20 cellular contexts compared by ENCODE assay signal in genomic region chr5:125446986-125447385, GRCh38.
DNase-seq lines count a peak whose midpoint lies in the region; ATAC-seq and TF ChIP-seq lines count a peak whose summit lies in the region.
"Had no signal": no experiment of that assay in that cellular context is flagged by ENCODE, and none has a peak within 500 bp of the region (broad histone marks: within the 10 kb centered on the region; RNA-seq: fewer than 3 reads in every experiment).

No MANE protein-coding gene starts in this region.

- H3K4me3 ChIP-seq in astrocyte of the cerebellum (ENCODE audit: low read depth, low read length) (no peak overlapping the region), fibroblast of mammary gland (ENCODE audit: control insufficient read depth, low read depth, low read length) (no peak overlapping the region), psoas muscle (no peak overlapping the region)
- H3K4me3 ChIP-seq: dorsolateral prefrontal cortex, esophagus muscularis mucosa, GM12878, upper lobe of right lung had no signal

- 84 to 91% (median 89%) methylated on average over 3 of the region's 3 CpGs for WGBS in psoas muscle, 3 donors

- no peak overlapping the region for H3K27ac ChIP-seq in psoas muscle
- H3K27ac ChIP-seq: C4-2B, dorsolateral prefrontal cortex, esophagus muscularis mucosa, upper lobe of right lung had no signal

- TF ChIP-seq CTCF in astrocyte of the cerebellum (IDR thresholded peaks at IDR 0.05; ENCODE audit: low read depth, low read length, missing control alignments) = no peak
- no peak for TF ChIP-seq CTCF in fibroblast of mammary gland (conservative IDR thresholded peaks at IDR 0.05; ENCODE audit: control insufficient read depth, insufficient read depth, low read depth, low read length)
- TF ChIP-seq CTCF in psoas muscle (IDR thresholded peaks at IDR 0.05) = no peak

- intact Hi-C loops in psoas muscle (cut with DNase I) = no loop called here

- no peaks in the 10 kb centered on the region for H3K27me3 ChIP-seq in psoas muscle (ENCODE audit: insufficient read depth in 3 of 3, low read length in 2 of 3)
- H3K27me3 ChIP-seq: dorsolateral prefrontal cortex, esophagus muscularis mucosa, upper lobe of right lung had no signal

- in situ Hi-C loops in astrocyte of the cerebellum (cut with HindIII; ENCODE audit: low sequenced_read_pairs) = no loop called here

- H3K4me1 ChIP-seq in psoas muscle = no peaks in the 10 kb centered on the region
- H3K4me1 ChIP-seq: esophagus muscularis mucosa, upper lobe of right lung had no signal

- no peaks in the 10 kb centered on the region for H3K9me3 ChIP-seq in psoas muscle
- H3K9me3 ChIP-seq: upper lobe of right lung had no signal

- no peak for ATAC-seq in psoas muscle
- ATAC-seq: GM12878, HepG2, sciatic nerve, upper lobe of right lung had no signal

- DNase-seq in SIG-M5 treated with dmso at 0.1 percent for 504 hours (lab: John Stamatoyannopoulos, UW; ENCODE audit: unreplicated experiment) (peak; percentile 25), SIG-M5 (lab: John Stamatoyannopoulos, UW) (no peak), astrocyte of the cerebellum (ENCODE audit: low read depth) (peak; percentile 44), fibroblast of mammary gland (ENCODE audit: low read depth) (peak; percentile 76), GF-D8 (lab: John Stamatoyannopoulos, UW) (no peak), NCI-H1105 treated with DMSO at 0.1 percent for 48 hours (lab: John Stamatoyannopoulos, UW) (no peak), psoas muscle (no peak)
- no peak for DNase-seq in stimulated activated CD4-positive, alpha-beta T cell treated with anti-CD3 and anti-CD28 coated beads, Interleukin-12 subunit alpha, Interleukin-12 subunit beta, amount 100 ng/mL, for 4 hours
- DNase-seq: 8988T, DMS 273 treated with DMSO at 0.1 percent for 48 hours, dorsolateral prefrontal cortex, H7, MM.1S, NCI-H1694, upper lobe of right lung had no signal

- no peaks in the 10 kb centered on the region for H3K36me3 ChIP-seq in psoas muscle (ENCODE audit: insufficient read depth in 1 of 2, low read depth in 1 of 2)
- H3K36me3 ChIP-seq: esophagus muscularis mucosa, upper lobe of right lung had no signal

Comparison
In these comparisons a context has a peak if more than half of its experiments do, and no peak if none do; other contexts are left out.
1. DNase-seq: peak in SIG-M5 treated with dmso at 0.1 percent for 504 hours (single experiment), astrocyte of the cerebellum (single experiment) and fibroblast of mammary gland (single experiment); none in SIG-M5 (single experiment), GF-D8 (single experiment), NCI-H1105 treated with DMSO at 0.1 percent for 48 hours (single experiment), stimulated activated CD4-positive, alpha-beta T cell treated with anti-CD3 and anti-CD28 coated beads, Interleukin-12 subunit alpha, Interleukin-12 subunit beta, amount 100 ng/mL, for 4 hours (single experiment) and psoas muscle (0 of 2).